In genomic region chr16:57720142-57720575, GRCh38 we compare ENCODE assay signal across 8 cellular contexts. TPM values are rescaled to one million over a fixed set of nuclear protein-coding genes. Genes with fewer than 3 reads are reported as not detected.
DNase-seq lines count a peak whose midpoint lies in the region; ATAC-seq and TF ChIP-seq lines count a peak whose summit lies in the region.

No MANE protein-coding gene starts in this region.

- H3K4me3 ChIP-seq in DND-41 (ENCODE audit: low read depth in 1 of 2, low read length in 2 of 2) (no peak overlapping the region), colonic mucosa (no peak overlapping the region), lower lobe of right lung (no peak overlapping the region), thyroid gland (replicated peaks in 1 of 3) (no peak overlapping the region)

- DNase-seq in DND-41 (peak; percentile 62), HUDEP-2 (lab: John Stamatoyannopoulos, UW; ENCODE audit: unreplicated experiment in 76 of 76) (peak in 64 of 76 experiments; percentile 9 to 76 (median 50)), T-helper 17 cell (no peak), colonic mucosa (peak; percentile 53), lower lobe of right lung (no peak), thyroid gland (peak; percentile 63 to 69)

- no peaks in the 10 kb centered on the region for H4K20me1 ChIP-seq in DND-41 (ENCODE audit: insufficient read depth, low read length)

- no peak overlapping the region for H3K27ac ChIP-seq in DND-41 (ENCODE audit: low read length)
- H3K27ac ChIP-seq in colonic mucosa, result no peak overlapping the region
- no peak overlapping the region for H3K27ac ChIP-seq in lower lobe of right lung
- no peak overlapping the region for H3K27ac ChIP-seq in thyroid gland

- intact Hi-C loops in colonic mucosa (cut with DNase I) (loop anchor here (5.0 kb wide), 1 partner anchor 128 kb away; no protein-coding TSS in a partner anchor), lower lobe of right lung (cut with DNase I) (no loop called here), thyroid gland (cut with DNase I) (loop anchor here (10.0 kb wide), 1 partner anchor 145 kb away; no protein-coding TSS in a partner anchor)

- peaks cover 22% of the 10 kb centered on the region for H3K27me3 Mint-ChIP-seq in T-helper 17 cell

- H3K27me3 ChIP-seq in DND-41 (ENCODE audit: insufficient read depth, low read length, poor library complexity) (peaks cover 7% of the 10 kb centered on the region), colonic mucosa (no peaks in the 10 kb centered on the region), lower lobe of right lung (ENCODE audit: low read depth) (peaks cover 2% of the 10 kb centered on the region), thyroid gland (no peaks in the 10 kb centered on the region)

- ATAC-seq in DND-41 (ENCODE audit: insufficient read depth, low read depth), result peak; percentile 91
- ATAC-seq in T-helper 17 cell, result peak; percentile 65
- peak; percentile 73 for ATAC-seq in lower lobe of right lung
- no peak for ATAC-seq in GM19035 (IDR thresholded peaks at IDR 0.05; ENCODE audit: unreplicated experiment)
- ATAC-seq in HG03378 (IDR thresholded peaks at IDR 0.05; ENCODE audit: unreplicated experiment), result no peak

- no peak overlapping the region for H2AFZ ChIP-seq in DND-41 (ENCODE audit: low read depth, low read length)

- no peaks in the 10 kb centered on the region for H3K4me1 Mint-ChIP-seq in T-helper 17 cell

- H3K79me2 ChIP-seq in DND-41 (ENCODE audit: insufficient read depth, low read length), result no peaks in the 10 kb centered on the region

- TF ChIP-seq POLR2A in thyroid gland (IDR thresholded peaks at IDR 0.05), result no peak

- H3K36me3 Mint-ChIP-seq in T-helper 17 cell (ENCODE audit: low read depth), result no peaks in the 10 kb centered on the region

- H3K4me1 ChIP-seq in DND-41 (ENCODE audit: insufficient read depth, low read length) (no peaks in the 10 kb centered on the region), colonic mucosa (no peaks in the 10 kb centered on the region), lower lobe of right lung (no peaks in the 10 kb centered on the region), thyroid gland (no peaks in the 10 kb centered on the region)

- H3K9ac ChIP-seq in DND-41 (ENCODE audit: low read depth, low read length) (no peak overlapping the region), colonic mucosa (ENCODE audit: low read depth in 2 of 2, low read length in 2 of 2) (no peak overlapping the region)

- H3K36me3 ChIP-seq in DND-41 (ENCODE audit: insufficient read depth, low read length) (no peaks in the 10 kb centered on the region), colonic mucosa (no peaks in the 10 kb centered on the region), lower lobe of right lung (no peaks in the 10 kb centered on the region), thyroid gland (no peaks in the 10 kb centered on the region)

- H3K9me3 ChIP-seq in DND-41 (ENCODE audit: insufficient read depth, low read length, severe bottlenecking) (no peaks in the 10 kb centered on the region), T-helper 17 cell (ENCODE audit: control insufficient read depth, low read length, poor library complexity, severe bottlenecking) (no peaks in the 10 kb centered on the region), colonic mucosa (no peaks in the 10 kb centered on the region), lower lobe of right lung (no peaks in the 10 kb centered on the region), thyroid gland (no peaks in the 10 kb centered on the region)

- TF ChIP-seq CTCF in DND-41 (IDR thresholded peaks at IDR 0.05; ENCODE audit: borderline replicate concordance, extremely low read depth, low read length, poor library complexity, severe bottlenecking), result peak; percentile 70
- TF ChIP-seq CTCF in colonic mucosa (IDR thresholded peaks at IDR 0.05), result peak; percentile 58
- peak; percentile 56 for TF ChIP-seq CTCF in lower lobe of right lung (IDR thresholded peaks at IDR 0.05)
- TF ChIP-seq CTCF in thyroid gland (IDR thresholded peaks at IDR 0.05), result peak in 5 of 6 experiments; percentile 19 to 57 (median 53)

- no peak overlapping the region for H3K27ac Mint-ChIP-seq in T-helper 17 cell

- no peak overlapping the region for H3K4me3 Mint-ChIP-seq in T-helper 17 cell

- 55 to 67% methylated on average over 3 of the region's 3 CpGs for WGBS in thyroid gland, 2 donors

- H3K4me2 ChIP-seq in DND-41 (ENCODE audit: insufficient read depth, low read length), result no peak overlapping the region

RNA-seq across cellular contexts. Expression of gene KATNB1, which starts 15.4 kb away (rescaled TPM):
- total RNA-seq in T-helper 17 cell, result 10 to 100 TPM; 24.3 to 27.3 TPM
- 10 to 100 TPM; 17.0 to 26.3 TPM for total RNA-seq in colonic mucosa
- 18.0 TPM for total RNA-seq in lower lobe of right lung
- total RNA-seq in thyroid gland, result 10 to 100 TPM; 11.4 to 27.6 (median 26.1) TPM

RNA-seq across cellular contexts. Expression of gene DRC7, which starts 25.6 kb away (rescaled TPM):
- under 1 TPM in 1 of 2 donors, not detected in 1; 0.23 TPM for total RNA-seq in T-helper 17 cell
- not detected for total RNA-seq in colonic mucosa
- 4.3 TPM for total RNA-seq in lower lobe of right lung
- 1 to 10 TPM in 1 of 4 donors, under 1 TPM in 1, not detected in 2; 0.22 to 7.1 TPM for total RNA-seq in thyroid gland

RNA-seq across cellular contexts. Expression of gene ADGRG3, which starts 52.1 kb away (rescaled TPM):
- total RNA-seq in T-helper 17 cell (under 1 TPM; 0.75 to 0.99 TPM), colonic mucosa (under 1 TPM; 0.27 to 0.82 TPM), lower lobe of right lung (7.7 TPM), thyroid gland (10 to 100 TPM in 2 of 4 donors, 1 to 10 TPM in 2; 3.8 to 14.2 (median 8.2) TPM)

Comparison
In these comparisons a context has a peak if more than half of its experiments do, and no peak if none do; other contexts are left out.
1. ATAC-seq: peak in DND-41 (single experiment), T-helper 17 cell (single experiment) and lower lobe of right lung (2 of 2); none in GM19035 (single experiment) and HG03378 (single experiment).
2. DNase-seq: peak in DND-41 (single experiment), HUDEP-2 (64 of 76), colonic mucosa (single experiment) and thyroid gland (2 of 2); none in T-helper 17 cell (0 of 3) and lower lobe of right lung (single experiment).
3. Peak in every context shown above with its lines, with median percentiles within 50 percentile points of each other: CTCF ChIP-seq.